8 cellular contexts compared by ENCODE assay signal in genomic region chr11:117327255-117327566, GRCh38. TPM values are rescaled to one million over a fixed set of nuclear protein-coding genes. Genes with fewer than 3 reads are reported as not detected.
A peak's percentile ranks its signal among the peaks of the same experiment; 100 is the strongest.
DNase-seq lines count a peak whose midpoint lies in the region; ATAC-seq and TF ChIP-seq lines count a peak whose summit lies in the region.
"Not testable (repeated sequence)": the region's sequence is repeated elsewhere in the genome, so short reads cannot be mapped to it uniquely, and the experiment has no call there.

No MANE protein-coding gene starts in this region.

- H3K9ac ChIP-seq in endodermal cell (ENCODE audit: extremely low read depth, low read length, poor library complexity, severe bottlenecking); neural cell (ENCODE audit: low read length): not testable (repeated sequence)

- WGBS in endodermal cell (ENCODE audit: insufficient coverage in 1 of 2, insufficient read length in 1 of 2), 2 experiments, result 30 to 33% methylated on average over 3 to 5 of the region's 5 CpGs
- no CpG with 5 or more reads among the region's 5 CpGs for WGBS in iPS DF 6.9 (ENCODE audit: insufficient coverage, insufficient read length)

- not testable (repeated sequence) for H3K9me3 ChIP-seq in A673 (ENCODE audit: low read depth, low read length, poor library complexity, severe bottlenecking); MG63; endodermal cell (ENCODE audit: control insufficient read depth, low read length); iPS DF 6.9 (ENCODE audit: control insufficient read depth, insufficient read depth, low read length); neural cell (ENCODE audit: low read length)

- intact Hi-C loops in A673 (cut with micrococcal nuclease; ENCODE audit: unreplicated experiment), result loop anchor here (1.0 to 2.0 kb wide), 2 partner anchors 11 to 94 kb away; partner anchors contain the start of genes BACE1, PCSK7 and RNF214

- BruUV-seq in A673 (replicated peaks; lab: Mats Ljungman, UMichigan), result not testable (repeated sequence)

- peak; percentile 0 to 2 for ATAC-seq in stimulated activated naive B cell treated with anti-CD40 and anti-IgM and Interleukin-4, amounts not matched to agents 10 μg/mL and 1 μg/mL and 100 μg/mL, for 72 hours (replicated peaks)

- not testable (repeated sequence) for TF ChIP-seq RAD21 in neural cell (conservative IDR thresholded peaks at IDR 0.05)

- POLR2A ChIA-PET in A673 (lab: Charles Lee; ENCODE audit: low non-redundant PET), result interaction anchor here (0.7 to 1.0 kb wide), 3 partner anchors 11 to 1083 kb away, joined by 3 to 34 read pairs (median 4); partner anchors contain the start of gene BACE1

- H3K36me3 ChIP-seq in A673 (ENCODE audit: insufficient read depth, low read length, poor library complexity, severe bottlenecking); MG63; endodermal cell (ENCODE audit: control insufficient read depth, insufficient read depth, low read length); iPS DF 6.9 (ENCODE audit: control insufficient read depth, insufficient read depth, low read length); neural cell (ENCODE audit: insufficient read depth, low read length): not testable (repeated sequence)

- H3K27ac ChIP-seq in A673 (ENCODE audit: low read depth, low read length, poor library complexity, severe bottlenecking); endodermal cell (ENCODE audit: low read depth, low read length); iPS DF 6.9 (ENCODE audit: low read length); neural cell (ENCODE audit: low read length): not testable (repeated sequence)

- H3K9me2 ChIP-seq in neural cell (ENCODE audit: insufficient read depth, low read length), result not testable (repeated sequence)

- not testable (repeated sequence) for H3K4me1 Mint-ChIP-seq in endodermal cell; stimulated activated naive B cell treated with anti-CD40 and anti-IgM and Interleukin-4, amounts not matched to agents 10 μg/mL and 1 μg/mL and 100 μg/mL, for 72 hours

- CTCF ChIA-PET in A673 (lab: Charles Lee), result interaction anchor here (0.8 kb wide), 1 partner anchor 10 kb away, joined by 3 read pairs; no protein-coding TSS in a partner anchor

- DNase-seq in A673 (ENCODE audit: low spot score); MG63; endodermal cell; iPS DF 6.9 (ENCODE audit: low read depth, low spot score); stimulated activated naive B cell treated with anti-CD40 and anti-IgM and Interleukin-4, amounts not matched to agents 10 μg/mL and 1 μg/mL and 100 μg/mL, for 72 hours: not testable (repeated sequence)
- DNase-seq in activated effector memory CD4-positive, alpha-beta T cell treated with anti-CD3 and anti-CD28 coated beads, Interleukin-2, amount 50 U/mL, for 16 hours, result peak; percentile 42

- not testable (repeated sequence) for H2AFZ ChIP-seq in neural cell (ENCODE audit: low read depth, low read length)

- peak overlapping the region; percentile 65 for H3K4me3 ChIP-seq in A673 (ENCODE audit: low read depth, low read length, poor library complexity, severe bottlenecking)
- H3K4me3 ChIP-seq in GM12875 (ENCODE audit: low read depth, low read length), result peak overlapping the region; percentile 58
- peak overlapping the region; percentile 67 for H3K4me3 ChIP-seq in MG63
- peak overlapping the region; percentile 97 for H3K4me3 ChIP-seq in endodermal cell (ENCODE audit: low read length)
- H3K4me3 ChIP-seq in iPS DF 6.9 (ENCODE audit: low read length), result peak overlapping the region; percentile 94; the same call in 1 of the 2 replicates
- H3K4me3 ChIP-seq in neural cell (ENCODE audit: low read length), result peak overlapping the region; percentile 77

- H3K27me3 Mint-ChIP-seq in endodermal cell (ENCODE audit: insufficient read depth); stimulated activated naive B cell treated with anti-CD40 and anti-IgM and Interleukin-4, amounts not matched to agents 10 μg/mL and 1 μg/mL and 100 μg/mL, for 72 hours: not testable (repeated sequence)

- H3K4me3 Mint-ChIP-seq in endodermal cell; stimulated activated naive B cell treated with anti-CD40 and anti-IgM and Interleukin-4, amounts not matched to agents 10 μg/mL and 1 μg/mL and 100 μg/mL, for 72 hours: not testable (repeated sequence)

- H3K4me1 ChIP-seq in A673 (ENCODE audit: insufficient read depth, low read length, poor library complexity, severe bottlenecking); endodermal cell (ENCODE audit: control insufficient read depth, insufficient read depth, low read length); iPS DF 6.9 (ENCODE audit: control insufficient read depth, insufficient read depth, low read length): not testable (repeated sequence)

- H3F3A ChIP-seq in neural cell (ENCODE audit: insufficient read depth, low read length, poor library complexity, severe bottlenecking), result not testable (repeated sequence)

- H3K36me3 Mint-ChIP-seq in endodermal cell (ENCODE audit: low read depth); stimulated activated naive B cell treated with anti-CD40 and anti-IgM and Interleukin-4, amounts not matched to agents 10 μg/mL and 1 μg/mL and 100 μg/mL, for 72 hours: not testable (repeated sequence)

- TF ChIP-seq CTCF in A673 (conservative IDR thresholded peaks at IDR 0.05; ENCODE audit: low read depth, low read length); GM12875 (IDR thresholded peaks at IDR 0.05; ENCODE audit: borderline replicate concordance, insufficient read depth, low read depth, low read length); endodermal cell (conservative IDR thresholded peaks at IDR 0.05); neural cell (IDR thresholded peaks at IDR 0.05; ENCODE audit: poor library complexity, severe bottlenecking): not testable (repeated sequence)

- H3K79me2 ChIP-seq in neural cell (replicated peaks; ENCODE audit: insufficient read depth, low read length), result not testable (repeated sequence)

- H3K9me3 Mint-ChIP-seq in endodermal cell; stimulated activated naive B cell treated with anti-CD40 and anti-IgM and Interleukin-4, amounts not matched to agents 10 μg/mL and 1 μg/mL and 100 μg/mL, for 72 hours: not testable (repeated sequence)

- H3K27ac Mint-ChIP-seq in endodermal cell; stimulated activated naive B cell treated with anti-CD40 and anti-IgM and Interleukin-4, amounts not matched to agents 10 μg/mL and 1 μg/mL and 100 μg/mL, for 72 hours: not testable (repeated sequence)

- H3K4me2 ChIP-seq in neural cell (ENCODE audit: low read length), result not testable (repeated sequence)

- not testable (repeated sequence) for H3K27me3 ChIP-seq in A673 (replicated peaks; ENCODE audit: insufficient read depth, low read depth, low read length, poor library complexity); MG63; endodermal cell (ENCODE audit: control insufficient read depth, insufficient read depth, low read length, poor library complexity, severe bottlenecking); iPS DF 6.9 (ENCODE audit: control insufficient read depth, insufficient read depth, low read length); neural cell (ENCODE audit: insufficient read depth, low read depth, low read length)

- H4K20me1 ChIP-seq in neural cell (ENCODE audit: insufficient read depth), result not testable (repeated sequence)

- TF ChIP-seq EP300 in neural cell (conservative IDR thresholded peaks at IDR 0.05; ENCODE audit: poor library complexity, severe bottlenecking), result not testable (repeated sequence)

RNA-seq across cellular contexts. Expression of gene CEP164, which starts 0.4 kb away (rescaled TPM):
- 39.4 and 43.3 TPM in 2 replicates for total RNA-seq in A673 (2021)
- total RNA-seq in MG63 (2014; rRNA removed; shearing (Covaris generic); ENCODE audit: low replicate concordance), result 23.2 and 33.1 TPM in 2 replicates
- total RNA-seq in endodermal cell, result 10 to 100 TPM; 32.7 to 33.6 TPM
- polyA plus RNA-seq in endodermal cell (2013, experiment 1 of 2), result 26.2 TPM
- polyA plus RNA-seq in endodermal cell (2013, experiment 2 of 2), result 26.1 TPM
- 27.4 and 39.7 TPM in 2 replicates for polyA plus RNA-seq in neural cell
- polyA minus RNA-seq in neural cell, result 30.9 and 37.9 TPM in 2 replicates

RNA-seq across cellular contexts. Expression of gene BACE1, which starts 11.2 kb away (rescaled TPM):
- total RNA-seq in A673 (2021), result 13.7 and 15.0 TPM in 2 replicates
- total RNA-seq in MG63 (2014; rRNA removed; shearing (Covaris generic); ENCODE audit: low replicate concordance), result 7.6 and 9.1 TPM in 2 replicates
- total RNA-seq in endodermal cell, result 10 to 100 TPM; 20.8 to 21.7 TPM
- polyA plus RNA-seq in endodermal cell (2013, experiment 1 of 2), result 25.3 TPM
- 22.1 TPM for polyA plus RNA-seq in endodermal cell (2013, experiment 2 of 2)
- polyA plus RNA-seq in neural cell, result 20.6 and 21.0 TPM in 2 replicates
- polyA minus RNA-seq in neural cell, result 21.2 and 26.9 TPM in 2 replicates

RNA-seq across cellular contexts. Expression of gene BACE1-AS, which starts 36.1 kb away (rescaled TPM):
- total RNA-seq in A673 (2021) (13.7 and 18.0 TPM in 2 replicates), endodermal cell (10 to 100 TPM; 15.0 to 15.5 TPM)
- total RNA-seq in MG63 (2014; rRNA removed; shearing (Covaris generic); ENCODE audit: low replicate concordance), result 0.15 and 3.2 TPM in 2 replicates
- 8.9 TPM for polyA plus RNA-seq in endodermal cell (2013, experiment 1 of 2)
- 10.9 TPM for polyA plus RNA-seq in endodermal cell (2013, experiment 2 of 2)
- 3.8 and 5.0 TPM in 2 replicates for polyA plus RNA-seq in neural cell
- polyA minus RNA-seq in neural cell, result 11.9 and 16.2 TPM in 2 replicates
